9 cellular contexts compared by ENCODE assay signal in the genomic region with DNA sequence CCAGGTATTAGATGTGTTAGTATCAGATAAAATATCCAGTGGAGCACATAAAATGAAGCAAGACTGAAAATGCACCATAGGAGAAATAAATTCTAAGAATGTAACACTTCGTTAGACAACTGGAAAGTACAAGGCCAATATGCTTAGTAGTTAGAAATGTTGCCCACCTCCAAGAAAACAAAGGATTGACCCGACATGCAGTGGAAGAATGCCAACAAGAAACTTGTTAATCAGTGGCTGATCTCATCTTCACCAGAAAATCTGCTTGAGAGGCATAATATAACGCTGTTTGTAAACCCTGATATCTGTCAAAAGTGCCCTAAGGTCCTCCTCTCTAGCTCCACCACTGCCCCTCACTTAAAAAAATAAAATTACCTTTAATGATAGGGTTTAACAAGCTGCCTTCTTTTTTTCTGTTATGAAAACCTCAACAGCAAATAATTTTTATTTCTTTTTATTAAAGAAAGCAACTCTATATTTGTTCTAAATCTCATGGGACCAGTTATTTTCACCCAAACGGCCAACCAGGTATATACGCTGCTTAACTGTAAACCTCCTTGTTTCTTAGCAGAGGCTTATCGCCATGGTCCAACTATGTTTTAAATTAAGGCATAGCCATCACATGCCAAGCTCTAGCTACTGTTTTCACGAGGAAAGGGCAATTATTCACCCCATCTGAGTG. TPM values are rescaled to one million over a fixed set of nuclear protein-coding genes. Genes with fewer than 3 reads are reported as not detected.
DNase-seq lines count a peak whose midpoint lies in the region; ATAC-seq, FAIRE-seq and TF ChIP-seq lines count a peak whose summit lies in the region.
"Had no signal": no experiment of that assay in that cellular context is flagged by ENCODE, and none has a peak within 500 bp of the region (broad histone marks: within the 10 kb centered on the region; RNA-seq: fewer than 3 reads in every experiment).

No MANE protein-coding gene starts in this region.

- H3K27me3 ChIP-seq in cardiac muscle cell, result no peaks in the 10 kb centered on the region
- no peaks in the 10 kb centered on the region for H3K27me3 ChIP-seq in bronchial epithelial cell (ENCODE audit: control insufficient read depth, insufficient read depth, low read length)
- no peaks in the 10 kb centered on the region for H3K27me3 ChIP-seq in upper lobe of left lung

- 61 to 66% methylated on average over 4 to 5 of the region's 7 CpGs for WGBS in mesodermal cell (ENCODE audit: insufficient coverage in 2 of 2), 2 experiments
- 22 to 26% methylated on average over 7 of the region's 7 CpGs for WGBS in upper lobe of left lung, 2 donors

- FAIRE-seq in bronchial epithelial cell (lab: Jason Lieb, UNC) (no peak), GM12891 (lab: Jason Lieb, UNC) (no peak)

- H3K36me3 ChIP-seq in cardiac muscle cell (no peaks in the 10 kb centered on the region), bronchial epithelial cell (ENCODE audit: control insufficient read depth, insufficient read depth, low read length) (no peaks in the 10 kb centered on the region), mesodermal cell (ENCODE audit: control insufficient read depth, insufficient read depth, low read length) (no peaks in the 10 kb centered on the region), upper lobe of left lung (no peaks in the 10 kb centered on the region)
- H3K36me3 ChIP-seq: brain microvascular endothelial cell had no signal

- H3K27ac ChIP-seq in cardiac muscle cell (no peak overlapping the region), mesodermal cell (ENCODE audit: low read depth, low read length, severe bottlenecking) (no peak overlapping the region), upper lobe of left lung (peak overlapping the region; percentile 87 to 96 (median 94))
- H3K27ac ChIP-seq: brain microvascular endothelial cell had no signal

- H3K4me3 ChIP-seq in cardiac muscle cell, result peak overlapping the region; percentile 58
- H3K4me3 ChIP-seq in bronchial epithelial cell (ENCODE audit: low read depth, low read length), result peak overlapping the region; percentile 64
- peak overlapping the region; percentile 75 for H3K4me3 ChIP-seq in mesodermal cell (ENCODE audit: extremely low read depth, insufficient read depth, low read length, poor library complexity, severe bottlenecking)
- H3K4me3 ChIP-seq in upper lobe of left lung, result peak overlapping the region; percentile 62 to 90 (median 74)

- TF ChIP-seq EP300 in upper lobe of left lung (IDR thresholded peaks at IDR 0.05), result no peak

- intact Hi-C loops in Right ventricle myocardium superior (cut with DNase I), result no loop called here

- no peak for TF ChIP-seq POLR2A in upper lobe of left lung (IDR thresholded peaks at IDR 0.05)
- TF ChIP-seq POLR2A in GM12891 (IDR thresholded peaks at IDR 0.05; ENCODE audit: low read depth, low read length), result no peak

- H3K9me3 ChIP-seq in cardiac muscle cell (ENCODE audit: low read depth) (no peaks in the 10 kb centered on the region), mesodermal cell (ENCODE audit: control insufficient read depth, low read length) (no peaks in the 10 kb centered on the region), upper lobe of left lung (no peaks in the 10 kb centered on the region)

- DNase-seq in cardiac muscle cell (ENCODE audit: low read depth in 1 of 2, low spot score in 1 of 2) (no peak), Right ventricle myocardium superior (no peak), bronchial epithelial cell (ENCODE audit: low read depth) (no peak), upper lobe of left lung (no peak), ureter (ENCODE audit: low spot score) (no peak), GM12891 (ENCODE audit: insufficient read length, low spot score) (no peak)
- DNase-seq in effector CD8-positive, alpha-beta T cell (lab: John Stamatoyannopoulos, UW), result no peak

- peaks cover 21% of the 10 kb centered on the region for H3K4me1 ChIP-seq in cardiac muscle cell (ENCODE audit: low read depth)
- peaks cover 10% of the 10 kb centered on the region for H3K4me1 ChIP-seq in mesodermal cell (ENCODE audit: control insufficient read depth, insufficient read depth, low read length, poor library complexity, severe bottlenecking)
- H3K4me1 ChIP-seq in upper lobe of left lung, result peaks cover 24 to 55% (median 36%) of the 10 kb centered on the region in 4 donors

- TF ChIP-seq CTCF in cardiac muscle cell (IDR thresholded peaks at IDR 0.05; ENCODE audit: low read depth, low read length) (no peak), bronchial epithelial cell (IDR thresholded peaks at IDR 0.05; ENCODE audit: insufficient read depth, low read length, severe bottlenecking) (no peak), upper lobe of left lung (IDR thresholded peaks at IDR 0.05) (no peak)

- ATAC-seq in Right ventricle myocardium superior (ENCODE audit: poor library complexity), result no peak
- ATAC-seq in upper lobe of left lung (ENCODE audit: low FRiP score in 2 of 2), result no peak

TF ChIP-seq in GM12891, 5 proteins besides CTCF, POLR2A, EP300 and RAD21:
- no peak for TF ChIP-seq POU2F2 (IDR thresholded peaks at IDR 0.05; ENCODE audit: low read depth, low read length)
- TF ChIP-seq POLR2AphosphoS5 (IDR thresholded peaks at IDR 0.05; ENCODE audit: low read depth, low read length), result no peak
- no peak for TF ChIP-seq PAX5 (IDR thresholded peaks at IDR 0.05; ENCODE audit: insufficient read depth, low read length, severe bottlenecking)
- TF ChIP-seq TAF1 (IDR thresholded peaks at IDR 0.05; ENCODE audit: low read depth, low read length), result no peak
- no peak for TF ChIP-seq SPI1 (IDR thresholded peaks at IDR 0.05; ENCODE audit: low read depth, low read length)

RNA-seq across cellular contexts. Expression of a gene that starts 1.8 kb away (rescaled TPM):
- 3.0 and 4.6 TPM in 2 replicates for total RNA-seq in cardiac muscle cell
- polyA plus RNA-seq in cardiac muscle cell, result 2.9 and 3.7 TPM in 2 replicates
- total RNA-seq in Right ventricle myocardium superior, result 3.3 TPM
- total RNA-seq in bronchial epithelial cell, result 2.6 and 6.8 TPM in 2 replicates
- 13.3 TPM for polyA plus RNA-seq in mesodermal cell (2013, experiment 1 of 2)
- 11.2 TPM for polyA plus RNA-seq in mesodermal cell (2013, experiment 2 of 2)
- total RNA-seq in upper lobe of left lung, result 10 to 100 TPM; 45.7 to 81.2 (median 71.4) TPM
- 8.4 TPM for total RNA-seq in ureter
- polyA plus RNA-seq in GM12891 (2012; ENCODE audit: low read depth, missing spikeins), result 0.05 TPM

Comparison
In these comparisons a context has a peak if more than half of its experiments do, and no peak if none do; other contexts are left out.
1. H3K27ac ChIP-seq: peak in upper lobe of left lung (4 of 4); none in cardiac muscle cell (single experiment) and mesodermal cell (single experiment).
2. Peak in every context shown above with its lines, with median percentiles within 50 percentile points of each other: H3K4me3 ChIP-seq.